10 cellular contexts compared by ENCODE assay signal in the genomic region with DNA sequence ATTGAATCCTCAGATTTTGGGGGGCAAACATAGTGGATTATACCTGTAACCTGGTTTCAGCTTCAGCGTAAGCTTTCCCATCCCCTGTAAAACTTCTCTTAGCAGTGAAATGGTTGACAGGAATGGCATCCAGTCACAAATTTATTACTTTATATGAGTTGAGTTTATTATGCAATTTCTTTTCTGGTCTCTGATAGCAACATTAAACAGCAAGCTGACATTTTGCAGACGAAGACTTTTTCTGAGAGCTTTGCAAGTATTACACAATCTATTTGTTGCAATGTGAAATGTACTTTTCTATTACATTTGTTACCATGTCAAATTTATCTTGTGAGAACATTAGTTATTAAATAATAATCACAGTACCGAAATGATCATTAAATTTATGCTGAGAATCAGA.
DNase-seq lines count a peak whose midpoint lies in the region; ATAC-seq and TF ChIP-seq lines count a peak whose summit lies in the region.
"Had no signal": no experiment of that assay in that cellular context is flagged by ENCODE, and none has a peak within 500 bp of the region (broad histone marks: within the 10 kb centered on the region; RNA-seq: fewer than 3 reads in every experiment).

No MANE protein-coding gene starts in this region.

- no peaks in the 10 kb centered on the region for H3K9me3 ChIP-seq in CD4-positive, CD25-positive, alpha-beta regulatory T cell (ENCODE audit: control insufficient read depth in 2 of 2, low read length in 2 of 2)
- no peaks in the 10 kb centered on the region for H3K9me3 ChIP-seq in colonic mucosa
- H3K9me3 ChIP-seq: esophagus squamous epithelium, HAP-1 had no signal

- H3K4me1 ChIP-seq in CD4-positive, CD25-positive, alpha-beta regulatory T cell (ENCODE audit: control insufficient read depth, insufficient read depth, low read length, poor library complexity, severe bottlenecking) = peaks cover 6% of the 10 kb centered on the region
- H3K4me1 ChIP-seq in colonic mucosa = no peaks in the 10 kb centered on the region
- H3K4me1 ChIP-seq: HAP-1 had no signal

- no peak for DNase-seq in CD4-positive, CD25-positive, alpha-beta regulatory T cell
- DNase-seq in Jurkat, Clone E6-1 (ENCODE audit: low read depth, low spot score) = no peak
- DNase-seq in colonic mucosa (no peak), naive B cell (no peak), NCI-H187 treated with DMSO at 0.1 percent for 48 hours (lab: John Stamatoyannopoulos, UW) (no peak)
- no peak for DNase-seq in stimulated activated CD4-positive, alpha-beta T cell treated with anti-CD3 and anti-CD28 coated beads, Interleukin-4, amount 100 ng/mL, for 1 hour
- DNase-seq: esophagus squamous epithelium had no signal

- no peaks in the 10 kb centered on the region for H3K27me3 ChIP-seq in CD4-positive, CD25-positive, alpha-beta regulatory T cell (ENCODE audit: control insufficient read depth, insufficient read depth, low read length)
- no peaks in the 10 kb centered on the region for H3K27me3 ChIP-seq in colonic mucosa
- H3K27me3 ChIP-seq: esophagus squamous epithelium had no signal

- H3K27me3 Mint-ChIP-seq in CD4-positive, CD25-positive, alpha-beta regulatory T cell = peaks cover 5% of the 10 kb centered on the region
- H3K27me3 Mint-ChIP-seq in naive B cell = peaks cover 0 to 7% (median 0%) of the 10 kb centered on the region in 3 donors

- ATAC-seq in CD4-positive, CD25-positive, alpha-beta regulatory T cell (ENCODE audit: low read depth in 2 of 2) = no peak
- no peak for ATAC-seq in naive B cell (ENCODE audit: low read depth in 2 of 2)
- ATAC-seq in GM21360 (IDR thresholded peaks at IDR 0.05; ENCODE audit: unreplicated experiment) = no peak
- ATAC-seq in HG02798 (IDR thresholded peaks at IDR 0.05; ENCODE audit: poor library complexity, unreplicated experiment) = no peak

- H3K4me1 Mint-ChIP-seq in CD4-positive, CD25-positive, alpha-beta regulatory T cell = peaks cover 5 to 33% (median 13%) of the 10 kb centered on the region in 4 donors
- peaks cover 7 to 12% (median 12%) of the 10 kb centered on the region in 3 donors for H3K4me1 Mint-ChIP-seq in naive B cell

- intact Hi-C loops in colonic mucosa (cut with DNase I) = no loop called here

- peak overlapping the region; percentile 88 for H3K4me3 ChIP-seq in CD4-positive, CD25-positive, alpha-beta regulatory T cell (ENCODE audit: low read depth, low read length)
- H3K4me3 ChIP-seq in Jurkat, Clone E6-1 (ENCODE audit: low read length) = peak overlapping the region; percentile 66
- H3K4me3 ChIP-seq in colonic mucosa = peak overlapping the region; percentile 47

- peaks cover 0 to 2% (median 0%) of the 10 kb centered on the region in 7 donors for H3K9me3 Mint-ChIP-seq in CD4-positive, CD25-positive, alpha-beta regulatory T cell
- H3K9me3 Mint-ChIP-seq in naive B cell = peaks cover 0 to 1% (median 0%) of the 10 kb centered on the region in 7 donors

- peak overlapping the region in 2 of 3 donors; percentile 43 to 92 for H3K27ac Mint-ChIP-seq in CD4-positive, CD25-positive, alpha-beta regulatory T cell
- H3K27ac Mint-ChIP-seq in naive B cell = peak overlapping the region in 1 of 6 donors; percentile 79

- H3K4me3 Mint-ChIP-seq in CD4-positive, CD25-positive, alpha-beta regulatory T cell = peak overlapping the region; percentile 49 to 98 (median 93)
- peak overlapping the region in 7 of 8 donors; percentile 15 to 99 (median 97) for H3K4me3 Mint-ChIP-seq in naive B cell

- peaks cover 4% of the 10 kb centered on the region for H3K36me3 Mint-ChIP-seq in CD4-positive, CD25-positive, alpha-beta regulatory T cell
- H3K36me3 Mint-ChIP-seq in naive B cell = no peaks in the 10 kb centered on the region

- no peak overlapping the region for H3K27ac ChIP-seq in CD4-positive, CD25-positive, alpha-beta regulatory T cell (ENCODE audit: insufficient read depth, low read length, poor library complexity, severe bottlenecking)
- H3K27ac ChIP-seq in colonic mucosa = no peak overlapping the region

- TF ChIP-seq CTCF in colonic mucosa (IDR thresholded peaks at IDR 0.05) = no peak

- peaks cover 2% of the 10 kb centered on the region for H3K36me3 ChIP-seq in CD4-positive, CD25-positive, alpha-beta regulatory T cell (ENCODE audit: control insufficient read depth, insufficient read depth, low read length)
- H3K36me3 ChIP-seq in colonic mucosa = no peaks in the 10 kb centered on the region
- H3K36me3 ChIP-seq: esophagus squamous epithelium, HAP-1 had no signal

- no peak overlapping the region for H3K9ac ChIP-seq in colonic mucosa (ENCODE audit: low read depth in 2 of 2, low read length in 2 of 2)
